ENCODE assay signal across 12 cellular contexts in genomic region chr18:62576858-62577512, GRCh38. TPM values are rescaled to one million over a fixed set of nuclear protein-coding genes. Genes with fewer than 3 reads are reported as not detected.
A peak's percentile ranks its signal among the peaks of the same experiment; 100 is the strongest.
DNase-seq lines count a peak whose midpoint lies in the region; ATAC-seq and TF ChIP-seq lines count a peak whose summit lies in the region.
"Had no signal": no experiment of that assay in that cellular context is flagged by ENCODE, and none has a peak within 500 bp of the region (broad histone marks: within the 10 kb centered on the region; RNA-seq: fewer than 3 reads in every experiment).

No MANE protein-coding gene starts in this region.

- CTCF ChIA-PET in WTC11 (lab: Charles Lee) (interaction anchor here (1.1 to 1.4 kb wide), 2 partner anchors 7 to 151 kb away, joined by 4 to 6 read pairs; no protein-coding TSS in a partner anchor), PC-9 (lab: Charles Lee) (interaction anchor here (0.7 kb wide), 1 partner anchor 269 kb away, joined by 6 read pairs; no protein-coding TSS in a partner anchor)
- CTCF ChIA-PET in activated CD8-positive, alpha-beta memory T cell treated with anti-CD3 and anti-CD28 coated beads, Interleukin-2, amount 10 ng/mL, durations not matched to agents 7 days and 5 days (lab: Charles Lee) = interaction anchor here (1.4 kb wide), 1 partner anchor 9 kb away, joined by 6 read pairs; no protein-coding TSS in a partner anchor

- H3F3A ChIP-seq in PC-9 (ENCODE audit: insufficient read depth, low read depth) = no peaks in the 10 kb centered on the region

- no peak overlapping the region for H2AFZ ChIP-seq in PC-9

- no peak overlapping the region for H3K4me2 ChIP-seq in PC-9

- TF ChIP-seq CTCF in WTC11 (IDR thresholded peaks at IDR 0.05) (no peak), PC-9 (conservative IDR thresholded peaks at IDR 0.05) (no peak)

- peak; percentile 25 for DNase-seq in CD1c-positive myeloid dendritic cell (ENCODE audit: extremely low spot score)
- DNase-seq in WTC11 (ENCODE audit: low spot score) = no peak
- no peak for DNase-seq in iPS-NIHi11 (ENCODE audit: low spot score)
- DNase-seq in erythroblast (lab: John Stamatoyannopoulos, UW) = no peak
- DNase-seq in activated CD8-positive, alpha-beta memory T cell treated with anti-CD3 and anti-CD28 coated beads, Interleukin-2, amount 10 ng/mL, durations not matched to agents 7 days and 5 days = no peak
- DNase-seq in PC-9 = no peak
- DNase-seq: NCI-H1048, NCI-H82, T-helper 2 cell had no signal

- no peaks in the 10 kb centered on the region for H3K27me3 Mint-ChIP-seq in WTC11 (ENCODE audit: low read depth)
- H3K27me3 Mint-ChIP-seq in activated CD8-positive, alpha-beta memory T cell treated with anti-CD3 and anti-CD28 coated beads, Interleukin-2, amount 10 ng/mL, durations not matched to agents 7 days and 5 days = no peaks in the 10 kb centered on the region

- ATAC-seq in GM19328 (IDR thresholded peaks at IDR 0.05; ENCODE audit: unreplicated experiment) (peak; percentile 45), HG02938 (IDR thresholded peaks at IDR 0.05; ENCODE audit: unreplicated experiment) (peak; percentile 67), WTC11 (no peak)
- ATAC-seq in activated CD8-positive, alpha-beta memory T cell treated with anti-CD3 and anti-CD28 coated beads, Interleukin-2, amount 10 ng/mL, durations not matched to agents 7 days and 5 days = no peak

- H3K27ac ChIP-seq in PC-9 = no peak overlapping the region

- no peaks in the 10 kb centered on the region for H4K20me1 ChIP-seq in PC-9 (ENCODE audit: insufficient read depth)

- no peaks in the 10 kb centered on the region for H3K9me3 Mint-ChIP-seq in WTC11
- no peaks in the 10 kb centered on the region for H3K9me3 Mint-ChIP-seq in activated CD8-positive, alpha-beta memory T cell treated with anti-CD3 and anti-CD28 coated beads, Interleukin-2, amount 10 ng/mL, durations not matched to agents 7 days and 5 days (ENCODE audit: low read depth)

- peak overlapping the region; percentile 67; the same call in 1 of the 2 replicates for H3K27ac Mint-ChIP-seq in WTC11
- H3K27ac Mint-ChIP-seq in activated CD8-positive, alpha-beta memory T cell treated with anti-CD3 and anti-CD28 coated beads, Interleukin-2, amount 10 ng/mL, durations not matched to agents 7 days and 5 days = no peak overlapping the region

- intact Hi-C loops in PC-9 (cut with micrococcal nuclease; ENCODE audit: unreplicated experiment) = no loop called here

- peaks cover 29% of the 10 kb centered on the region for H3K36me3 Mint-ChIP-seq in WTC11
- H3K36me3 Mint-ChIP-seq in activated CD8-positive, alpha-beta memory T cell treated with anti-CD3 and anti-CD28 coated beads, Interleukin-2, amount 10 ng/mL, durations not matched to agents 7 days and 5 days = peaks cover 76% of the 10 kb centered on the region

- no TSS peak for BruUV-seq in PC-9 (replicated peaks; lab: Mats Ljungman, UMichigan)

- H3K27me3 ChIP-seq in PC-9 (ENCODE audit: insufficient read depth, low read depth) = no peaks in the 10 kb centered on the region

- no peaks in the 10 kb centered on the region for H3K79me2 ChIP-seq in PC-9 (ENCODE audit: low read depth)

- no peak for TF ChIP-seq POLR2A in erythroblast (IDR thresholded peaks at IDR 0.05; ENCODE audit: low read length)

- H3K9me3 ChIP-seq in PC-9 (ENCODE audit: insufficient read depth, low read depth) = no peaks in the 10 kb centered on the region

- H3K4me1 Mint-ChIP-seq in WTC11 = peaks cover 16% of the 10 kb centered on the region
- peaks cover 36% of the 10 kb centered on the region for H3K4me1 Mint-ChIP-seq in activated CD8-positive, alpha-beta memory T cell treated with anti-CD3 and anti-CD28 coated beads, Interleukin-2, amount 10 ng/mL, durations not matched to agents 7 days and 5 days

- POLR2A ChIA-PET in WTC11 (lab: Charles Lee) = interaction anchor here (0.7 kb wide), 1 partner anchor 130 kb away, joined by 3 read pairs; no protein-coding TSS in a partner anchor
- POLR2A ChIA-PET in PC-9 (lab: Charles Lee; ENCODE audit: unreplicated experiment) = no interaction called here

- H3K4me1 ChIP-seq in PC-9 (replicated peaks; ENCODE audit: insufficient read depth) = no peaks in the 10 kb centered on the region

- H3K4me3 ChIP-seq in PC-9 = no peak overlapping the region

- H3K4me3 Mint-ChIP-seq in WTC11 = no peak overlapping the region
- no peak overlapping the region for H3K4me3 Mint-ChIP-seq in activated CD8-positive, alpha-beta memory T cell treated with anti-CD3 and anti-CD28 coated beads, Interleukin-2, amount 10 ng/mL, durations not matched to agents 7 days and 5 days
- H3K4me3 Mint-ChIP-seq: brain had no signal

- peaks cover 9% of the 10 kb centered on the region; the same call in 1 of the 2 replicates for H3K36me3 ChIP-seq in PC-9 (ENCODE audit: low read depth)

- H3K9me2 ChIP-seq in PC-9 (ENCODE audit: insufficient read depth) = no peaks in the 10 kb centered on the region

TF ChIP-seq in WTC11, 78 proteins besides CTCF, POLR2A, EP300 and RAD21:
- no peak for TF ChIP-seq MAX (CRISPR knock-in tag; IDR thresholded peaks at IDR 0.05)
- no peak for TF ChIP-seq ARID4B (CRISPR knock-in tag; IDR thresholded peaks at IDR 0.05; ENCODE audit: borderline replicate concordance)
- no peak for TF ChIP-seq ZNF138 (CRISPR knock-in tag; conservative IDR thresholded peaks at IDR 0.05)

RNA-seq across cellular contexts. Expression of gene ZCCHC2, which starts 54.2 kb away (rescaled TPM):
- 15.9 to 18.8 TPM (median 16.7 TPM) in 3 replicates for total RNA-seq in WTC11 (2021)
- 10 to 100 TPM; 45.7 to 71.8 TPM for total RNA-seq in activated CD8-positive, alpha-beta memory T cell treated with anti-CD3 and anti-CD28 coated beads, Interleukin-2, amount 10 ng/mL, durations not matched to agents 7 days and 5 days
- 12.0 and 18.1 TPM in 2 replicates for total RNA-seq in PC-9 (2021)

Comparison
In these comparisons a context has a peak if more than half of its experiments do, and no peak if none do; other contexts are left out.
1. ATAC-seq: peak in GM19328 (single experiment) and HG02938 (single experiment); none in WTC11 (single experiment) and activated CD8-positive, alpha-beta memory T cell treated with anti-CD3 and anti-CD28 coated beads, Interleukin-2, amount 10 ng/mL, durations not matched to agents 7 days and 5 days (single experiment).